In the genomic region with DNA sequence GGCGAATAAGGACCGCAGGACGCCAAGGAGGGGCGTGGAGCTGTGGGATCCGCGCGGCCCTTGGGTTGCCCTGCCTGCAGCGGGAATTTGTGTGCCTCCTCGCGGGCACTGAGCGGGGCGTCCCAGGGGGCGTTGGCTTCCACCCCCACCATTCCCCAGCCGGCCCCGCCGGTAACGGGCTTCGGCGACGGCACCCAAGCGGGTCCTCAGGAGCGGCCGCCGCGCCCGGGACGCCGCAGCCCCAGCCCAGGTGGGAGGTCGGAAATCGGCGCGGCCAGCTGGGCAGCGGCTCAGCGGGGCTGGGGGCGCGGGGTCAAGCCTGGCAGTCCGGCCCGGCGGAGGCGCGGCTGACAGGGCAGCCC, we compare ENCODE assay signal across 8 cellular contexts. TPM values are rescaled to one million over a fixed set of nuclear protein-coding genes. Genes with fewer than 3 reads are reported as not detected.
A peak's percentile ranks its signal among the peaks of the same experiment; 100 is the strongest.
DNase-seq lines count a peak whose midpoint lies in the region; ATAC-seq, FAIRE-seq and TF ChIP-seq lines count a peak whose summit lies in the region.

No MANE protein-coding gene starts in this region.

- peaks cover 8% of the 10 kb centered on the region for H3K79me2 ChIP-seq in ACC112 (ENCODE audit: control insufficient read depth, insufficient read depth, low read length, unreplicated experiment)

- peaks cover 18% of the 10 kb centered on the region for H3K27me3 Mint-ChIP-seq in activated T-helper 17 cell treated with anti-CD3 and anti-CD28 coated beads, Interleukin-2, amount 50 U/mL, for 72 hours

- H2AFZ ChIP-seq in ACC112 (ENCODE audit: low read length, unreplicated experiment): peak overlapping the region; percentile 81

- H3K4me3 ChIP-seq in ACC112 (ENCODE audit: low read depth, low read length) (peak overlapping the region; percentile 91), neutrophil (ENCODE audit: low read depth in 1 of 2, low read length in 1 of 2) (peak overlapping the region; percentile 92 to 93)

- H3K27ac Mint-ChIP-seq in activated T-helper 17 cell treated with anti-CD3 and anti-CD28 coated beads, Interleukin-2, amount 50 U/mL, for 72 hours: peak overlapping the region; percentile 72

- no peaks in the 10 kb centered on the region for H3K9me3 Mint-ChIP-seq in activated T-helper 17 cell treated with anti-CD3 and anti-CD28 coated beads, Interleukin-2, amount 50 U/mL, for 72 hours

- FAIRE-seq in D721Med (lab: Jason Lieb, UNC): no peak

- peaks cover 7% of the 10 kb centered on the region for H3K4me1 Mint-ChIP-seq in activated T-helper 17 cell treated with anti-CD3 and anti-CD28 coated beads, Interleukin-2, amount 50 U/mL, for 72 hours

- peak; percentile 37 for ATAC-seq in GM19035 (IDR thresholded peaks at IDR 0.05; ENCODE audit: unreplicated experiment)
- ATAC-seq in activated T-helper 17 cell treated with anti-CD3 and anti-CD28 coated beads, Interleukin-2, amount 50 U/mL, for 72 hours (replicated peaks): peak; percentile 50
- ATAC-seq in GM21515 (IDR thresholded peaks at IDR 0.05; ENCODE audit: unreplicated experiment): no peak

- TF ChIP-seq CTCF in neutrophil (IDR thresholded peaks at IDR 0.05) (no peak), D721Med (IDR thresholded peaks at IDR 0.05; ENCODE audit: insufficient read depth, missing control alignments) (no peak)

- H3K27ac ChIP-seq in ACC112 (ENCODE audit: low read depth, low read length) (no peak overlapping the region), neutrophil (peak overlapping the region; percentile 73)

- H3K36me3 ChIP-seq in ACC112 (ENCODE audit: insufficient read depth, low read length) (no peaks in the 10 kb centered on the region), neutrophil (peaks cover 6% of the 10 kb centered on the region)

- peak overlapping the region; percentile 83 for H3K4me3 Mint-ChIP-seq in activated T-helper 17 cell treated with anti-CD3 and anti-CD28 coated beads, Interleukin-2, amount 50 U/mL, for 72 hours

- H3K4me1 ChIP-seq in ACC112 (ENCODE audit: control insufficient read depth, insufficient read depth, low read length, unreplicated experiment) (peaks cover 28% of the 10 kb centered on the region), neutrophil (ENCODE audit: control insufficient read depth in 1 of 2, insufficient read depth in 1 of 2, low read depth in 1 of 2, low read length in 1 of 2) (peaks cover 45 to 46% of the 10 kb centered on the region in 2 experiments)

- H3K27me3 ChIP-seq in ACC112 (ENCODE audit: insufficient read depth, low read length) (no peaks in the 10 kb centered on the region), neutrophil (no peaks in the 10 kb centered on the region)

- no peaks in the 10 kb centered on the region for H3K36me3 Mint-ChIP-seq in activated T-helper 17 cell treated with anti-CD3 and anti-CD28 coated beads, Interleukin-2, amount 50 U/mL, for 72 hours (ENCODE audit: low read depth)

- DNase-seq in LoVo (ENCODE audit: low spot score) (peak; percentile 44), glomerular visceral epithelial cell (ENCODE audit: extremely low spot score) (peak; percentile 21), D721Med (ENCODE audit: insufficient read length, low spot score) (no peak)

- H3K9me3 ChIP-seq in neutrophil: no peaks in the 10 kb centered on the region

RNA-seq across cellular contexts. Expression of a gene that starts 0.3 kb away (rescaled TPM):
- 1 to 10 TPM in 1 of 2 donors, under 1 TPM in 1; 0.86 to 2.0 TPM for total RNA-seq in activated T-helper 17 cell treated with anti-CD3 and anti-CD28 coated beads, Interleukin-2, amount 50 U/mL, for 72 hours
